Comparison of ENCODE assay signal across 17 cellular contexts in genomic region chr7:157464111-157464970, GRCh38.
DNase-seq lines count a peak whose midpoint lies in the region; ATAC-seq and TF ChIP-seq lines count a peak whose summit lies in the region.
"Had no signal": no experiment of that assay in that cellular context is flagged by ENCODE, and none has a peak within 500 bp of the region (broad histone marks: within the 10 kb centered on the region; RNA-seq: fewer than 3 reads in every experiment).

No MANE protein-coding gene starts in this region.

- H3K36me3 ChIP-seq in upper lobe of right lung = no peaks in the 10 kb centered on the region
- H3K36me3 ChIP-seq: cardiac muscle cell, left ventricle myocardium inferior had no signal

- peaks cover 34% of the 10 kb centered on the region for H3K27me3 ChIP-seq in upper lobe of right lung
- H3K27me3 ChIP-seq: cardiac muscle cell had no signal

- TF ChIP-seq CTCF in upper lobe of right lung (IDR thresholded peaks at IDR 0.05) = no peak

- H3K4me1 ChIP-seq in upper lobe of right lung = no peaks in the 10 kb centered on the region
- H3K4me1 ChIP-seq: left ventricle myocardium inferior had no signal

- ATAC-seq in upper lobe of right lung = no peak
- no peak for ATAC-seq in GM21528 (IDR thresholded peaks at IDR 0.05; ENCODE audit: low FRiP score, unreplicated experiment)
- ATAC-seq: activated CD4-positive, CD25-positive, alpha-beta regulatory T cell treated with anti-CD3 and anti-CD28 coated beads, Interleukin-2, amount 50 U/mL, for 24 hours had no signal

- peak overlapping the region; percentile 10 for H3K27ac ChIP-seq in cingulate gyrus (ENCODE audit: low read depth, low read length)
- no peak overlapping the region for H3K27ac ChIP-seq in upper lobe of right lung
- H3K27ac ChIP-seq: cardiac muscle cell, KMS-11, left ventricle myocardium inferior had no signal

- DNase-seq in activated T-cell treated with anti-CD3 and anti-CD28 coated beads, Interleukin-2, amount 50 U/mL, for 48 hours = peak; percentile 12 to 14
- DNase-seq in activated T-cell treated with anti-CD3 and anti-CD28 coated beads for 4 hours (no peak), middle frontal gyrus (ENCODE audit: extremely low spot score, low spot score) (peak; percentile 14), upper lobe of right lung (peak; percentile 52), KG1 (lab: John Stamatoyannopoulos, UW) (no peak), SW 1271 (lab: John Stamatoyannopoulos, UW) (no peak)
- DNase-seq: effector memory CD4-positive, alpha-beta T cell; HCEC 1CT; left ventricle myocardium inferior; naive B cell; NCI-H1105; Right ventricle myocardium superior had no signal

- no peak overlapping the region for H3K4me3 ChIP-seq in upper lobe of right lung
- H3K4me3 ChIP-seq: cardiac muscle cell, left ventricle myocardium inferior had no signal

- intact Hi-C loops in upper lobe of right lung (cut with DNase I) = no loop called here

- H3K9me3 ChIP-seq in upper lobe of right lung = no peaks in the 10 kb centered on the region
- H3K9me3 ChIP-seq: left ventricle myocardium inferior had no signal

Comparison
In these comparisons a context has a peak if more than half of its experiments do, and no peak if none do; other contexts are left out.
1. DNase-seq: peak in activated T-cell treated with anti-CD3 and anti-CD28 coated beads, Interleukin-2, amount 50 U/mL, for 48 hours (2 of 2), middle frontal gyrus (single experiment) and upper lobe of right lung (single experiment); none in activated T-cell treated with anti-CD3 and anti-CD28 coated beads for 4 hours (single experiment), KG1 (single experiment) and SW 1271 (0 of 2).